In the genomic region with DNA sequence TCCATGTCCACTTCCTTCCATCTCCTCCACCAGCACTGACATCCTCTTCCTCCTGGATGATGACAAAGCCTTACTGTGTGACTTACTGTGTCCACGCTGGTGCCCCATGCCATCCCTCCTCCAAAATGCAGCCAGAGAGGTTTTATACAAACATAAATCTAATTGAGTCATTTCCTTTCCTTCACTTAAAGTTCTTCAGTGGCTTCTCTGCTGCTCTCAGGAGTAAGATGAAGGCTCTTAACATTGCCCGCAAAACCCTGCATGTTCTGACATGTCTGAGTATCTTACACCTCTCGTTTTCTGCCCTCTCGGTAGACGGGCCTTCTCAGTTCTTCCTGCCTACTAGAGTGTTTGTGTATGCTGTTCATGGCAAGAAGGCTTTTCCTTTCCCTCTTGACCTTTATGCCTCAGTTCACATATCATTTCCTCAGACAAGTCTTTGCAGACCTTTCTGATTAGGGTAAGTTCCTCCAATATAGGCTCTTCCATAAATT, we compare ENCODE assay signal across 9 cellular contexts.
DNase-seq lines count a peak whose midpoint lies in the region; ATAC-seq and TF ChIP-seq lines count a peak whose summit lies in the region.
"Had no signal": no experiment of that assay in that cellular context is flagged by ENCODE, and none has a peak within 500 bp of the region (broad histone marks: within the 10 kb centered on the region; RNA-seq: fewer than 3 reads in every experiment).

No MANE protein-coding gene starts in this region.

- WGBS in stomach, 5 donors, result 77 to 86% (median 81%) methylated on average over 5 of the region's 5 CpGs

- TF ChIP-seq CTCF in brain microvascular endothelial cell (IDR thresholded peaks at IDR 0.05; ENCODE audit: low read depth, low read length, missing control alignments) (no peak), upper lobe of right lung (IDR thresholded peaks at IDR 0.05) (no peak), stomach (IDR thresholded peaks at IDR 0.05) (no peak)

- intact Hi-C loops in Right ventricle myocardium inferior (cut with DNase I) (no loop called here), upper lobe of right lung (cut with DNase I) (no loop called here), stomach (cut with DNase I; ENCODE audit: low total_unique reads) (no loop called here), cardiac septum (cut with DNase I) (no loop called here)

- H3K27ac ChIP-seq in brain microvascular endothelial cell (peak overlapping the region; percentile 56), upper lobe of right lung (no peak overlapping the region), stomach (no peak overlapping the region)
- H3K27ac ChIP-seq: SK-N-MC had no signal

- H3K4me3 ChIP-seq in brain microvascular endothelial cell (ENCODE audit: low read depth, low read length), result no peak overlapping the region
- no peak overlapping the region for H3K4me3 ChIP-seq in upper lobe of right lung
- no peak overlapping the region for H3K4me3 ChIP-seq in stomach
- H3K4me3 ChIP-seq: SK-N-MC had no signal

- H3K9me3 ChIP-seq in upper lobe of right lung (no peaks in the 10 kb centered on the region), stomach (no peaks in the 10 kb centered on the region)

- H3K27me3 ChIP-seq in brain microvascular endothelial cell (replicated peaks) (no peaks in the 10 kb centered on the region), upper lobe of right lung (no peaks in the 10 kb centered on the region), stomach (no peaks in the 10 kb centered on the region)

- no peak for TF ChIP-seq EP300 in stomach (IDR thresholded peaks at IDR 0.05)

- H3K36me3 ChIP-seq in brain microvascular endothelial cell (replicated peaks), result no peaks in the 10 kb centered on the region
- no peaks in the 10 kb centered on the region for H3K36me3 ChIP-seq in upper lobe of right lung
- no peaks in the 10 kb centered on the region for H3K36me3 ChIP-seq in stomach

- no peak for TF ChIP-seq POLR2A in stomach (IDR thresholded peaks at IDR 0.05)

- DNase-seq in brain microvascular endothelial cell, result peak; percentile 15
- no peak for DNase-seq in Right ventricle myocardium inferior (ENCODE audit: missing footprints)
- DNase-seq in upper lobe of right lung, result no peak
- DNase-seq in stomach, result no peak
- no peak for DNase-seq in cardiac septum (ENCODE audit: low spot score)

- in situ Hi-C loops in brain microvascular endothelial cell (cut with HindIII; ENCODE audit: low pct_ligation_motif_present, low sequenced_read_pairs), result no loop called here

- H3K4me1 ChIP-seq in upper lobe of right lung (no peaks in the 10 kb centered on the region), stomach (no peaks in the 10 kb centered on the region)

- ATAC-seq in GM18498 (IDR thresholded peaks at IDR 0.05; ENCODE audit: unreplicated experiment) (peak; percentile 92), GM21423 (IDR thresholded peaks at IDR 0.05; ENCODE audit: unreplicated experiment) (peak; percentile 46), HG03432 (IDR thresholded peaks at IDR 0.05; ENCODE audit: unreplicated experiment) (peak; percentile 86), Right ventricle myocardium inferior (no peak), upper lobe of right lung (no peak)

Comparison
In these comparisons a context has a peak if more than half of its experiments do, and no peak if none do; other contexts are left out.
1. ATAC-seq: peak in GM18498 (single experiment), GM21423 (single experiment) and HG03432 (single experiment); none in Right ventricle myocardium inferior (single experiment) and upper lobe of right lung (single experiment).